In the genomic region with DNA sequence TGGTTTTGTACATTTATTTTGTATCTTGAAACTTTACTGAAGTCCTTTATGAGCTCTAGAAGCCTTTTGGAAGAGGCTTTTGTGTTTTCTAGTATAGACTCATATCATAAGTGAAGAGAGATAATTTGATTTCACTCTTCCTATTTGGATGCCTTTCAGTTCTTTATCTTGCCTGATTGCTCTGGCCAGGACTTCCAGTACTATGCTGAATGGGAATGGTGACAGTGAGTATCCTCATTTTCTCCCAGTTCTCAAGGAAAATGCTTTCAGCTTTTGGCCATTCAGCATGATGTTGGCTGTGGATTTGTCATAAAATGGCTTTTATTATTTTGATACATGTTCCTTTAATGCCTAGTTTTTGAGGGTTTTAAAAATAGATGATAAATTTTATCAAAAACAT, we compare ENCODE assay signal across 24 cellular contexts.
DNase-seq lines count a peak whose midpoint lies in the region; ATAC-seq lines count a peak whose summit lies in the region.
"Had no signal": no experiment of that assay in that cellular context is flagged by ENCODE, and none has a peak within 500 bp of the region (broad histone marks: within the 10 kb centered on the region; RNA-seq: fewer than 3 reads in every experiment).

No MANE protein-coding gene starts in this region.

- in situ Hi-C loops in G401 (cut with HindIII; ENCODE audit: low sequenced_read_pairs) = no loop called here

- ATAC-seq in HG03095 (IDR thresholded peaks at IDR 0.05; ENCODE audit: unreplicated experiment) = no peak
- ATAC-seq: A549; CD8-positive, alpha-beta T cell had no signal

- DNase-seq in G401 (ENCODE audit: low spot score) = peak; percentile 90
- peak; percentile 88 for DNase-seq in cerebellar cortex (ENCODE audit: low spot score)
- DNase-seq in SHP77 (lab: John Stamatoyannopoulos, UW) = no peak
- DNase-seq: 8988T; ACHN; AML-193; BE2C; Caco-2; Calu3; CD4-positive, alpha-beta memory T cell; CD4-positive, alpha-beta T cell; CD4-positive, CD25-positive, alpha-beta regulatory T cell; CD8-positive, alpha-beta memory T cell; CD8-positive, alpha-beta T cell; COR-L47; DMS 273 treated with DMSO at 0.1 percent for 48 hours; DMS153; DMS53; DMS79; DMS79 treated with DMSO at 0.1 percent for 48 hours; DND-41; EL had no signal

Comparison
In these comparisons a context has a peak if more than half of its experiments do, and no peak if none do; other contexts are left out.
1. DNase-seq: peak in G401 (single experiment) and cerebellar cortex (single experiment); none in SHP77 (0 of 2).